In genomic region chr13:110131424-110131823, GRCh38 we compare ENCODE assay signal across 25 cellular contexts.
"Had no signal": no experiment of that assay in that cellular context is flagged by ENCODE, and none has a peak within 500 bp of the region (broad histone marks: within the 10 kb centered on the region; RNA-seq: fewer than 3 reads in every experiment).

No MANE protein-coding gene starts in this region.

- H3K4me3 ChIP-seq: breast epithelium, smooth muscle cell, thyroid gland had no signal

- H3K9me3 Mint-ChIP-seq: activated naive CD4-positive, alpha-beta T cell treated with anti-CD3 and anti-CD28 coated beads, Interleukin-2, amount 50 U/mL, for 24 hours; activated naive CD8-positive, alpha-beta T cell treated with anti-CD3 and anti-CD28 coated beads, Interleukin-2, amount 50 U/mL, for 24 hours; activated T-helper 2 cell treated with anti-CD3 and anti-CD28 coated beads, Interferon-gamma antibody, Interleukin-2, Interleukin-4, amounts not matched to agents 10 μg/mL and 5 μg/mL and 100 μg/mL, durations not matched to agents 14 hours and 24 hours and 36 hours; central memory CD8-positive, alpha-beta T cell; stimulated activated naive CD8-positive, alpha-beta T cell treated with anti-CD3 and anti-CD28 coated beads, Interleukin-15, amount 100 ng/mL, for 72 hours had no signal

- H3K4me1 ChIP-seq: breast epithelium had no signal

- H3K36me3 ChIP-seq: breast epithelium, thyroid gland had no signal

- H3K27me3 Mint-ChIP-seq: central memory CD8-positive, alpha-beta T cell had no signal

- H3K4me3 Mint-ChIP-seq: activated CD4-positive, alpha-beta T cell treated with anti-CD3 and anti-CD28 coated beads for 36 hours; activated CD8-positive, alpha-beta memory T cell treated with anti-CD3 and anti-CD28 coated beads, Interleukin-2, amount 10 ng/mL, durations not matched to agents 7 days and 5 days; activated CD8-positive, alpha-beta T cell treated with anti-CD3 and anti-CD28 coated beads, Interleukin-2, amount 10 ng/mL, durations not matched to agents 7 days and 5 days; activated naive CD4-positive, alpha-beta T cell treated with anti-CD3 and anti-CD28 coated beads, Interleukin-2, amount 50 U/mL, for 24 hours; activated naive CD8-positive, alpha-beta T cell treated with anti-CD3 and anti-CD28 coated beads, Interleukin-2, amount 50 U/mL, for 24 hours; central memory CD8-positive, alpha-beta T cell; naive thymus-derived CD8-positive, alpha-beta T cell; stimulated activated memory B cell treated with anti-CD40 and anti-IgM and Interleukin-4, amounts not matched to agents 10 μg/mL and 1 μg/mL and 100 μg/mL, for 72 hours; stimulated activated naive CD8-positive, alpha-beta T cell treated with anti-CD3 and anti-CD28 coated beads, Interleukin-15, amount 100 ng/mL, for 72 hours had no signal

- ATAC-seq: activated CD4-positive, alpha-beta T cell treated with anti-CD3 and anti-CD28 coated beads for 36 hours; activated CD8-positive, alpha-beta memory T cell treated with anti-CD3 and anti-CD28 coated beads, Interleukin-2, amount 10 ng/mL, durations not matched to agents 7 days and 5 days; activated CD8-positive, alpha-beta T cell treated with anti-CD3 and anti-CD28 coated beads, Interleukin-2, amount 10 ng/mL, durations not matched to agents 7 days and 5 days; activated naive CD8-positive, alpha-beta T cell treated with anti-CD3 and anti-CD28 coated beads, Interleukin-2, amount 50 U/mL, for 24 hours; left cardiac atrium; naive thymus-derived CD8-positive, alpha-beta T cell; stimulated activated memory B cell treated with anti-CD40 and anti-IgM and Interleukin-4, amounts not matched to agents 10 μg/mL and 1 μg/mL and 100 μg/mL, for 72 hours had no signal

- DNase-seq: activated CD4-positive, alpha-beta T cell treated with anti-CD3 and anti-CD28 coated beads for 36 hours; activated CD4-positive, CD25-positive, alpha-beta regulatory T cell; activated CD8-positive, alpha-beta memory T cell treated with anti-CD3 and anti-CD28 coated beads, Interleukin-2, amount 10 ng/mL, durations not matched to agents 7 days and 5 days; activated CD8-positive, alpha-beta T cell treated with anti-CD3 and anti-CD28 coated beads, Interleukin-2, amount 10 ng/mL, durations not matched to agents 7 days and 5 days; activated naive CD8-positive, alpha-beta T cell treated with anti-CD3 and anti-CD28 coated beads, Interleukin-2, amount 50 U/mL, for 24 hours; activated T-cell treated with anti-CD3 and anti-CD28 coated beads, Interleukin-2, amount 50 U/mL, for 48 hours; amygdala; effector memory CD4-positive, alpha-beta T cell; foreskin fibroblast; hippocampal formation; left cardiac atrium; midbrain; naive thymus-derived CD8-positive, alpha-beta T cell; retina; stimulated activated CD4-positive, alpha-beta T cell treated with anti-CD3 and anti-CD28 coated beads, Interleukin-1b, Interleukin-23, amount 100 ng/mL, for 48 hours; stimulated activated CD4-positive, alpha-beta T cell treated with anti-CD3 and anti-CD28 coated beads, Interleukin-4, amount 100 ng/mL, for 4 hours; stimulated activated CD8-positive, alpha-beta memory T cell treated with anti-CD3 and anti-CD28 coated beads, Interleukin-4, amount 100 ng/mL, for 48 hours; stimulated activated naive CD8-positive, alpha-beta T cell treated with anti-CD3 and anti-CD28 coated beads, Interleukin-15, amount 100 ng/mL, for 72 hours; thyroid gland had no signal

- H3K36me3 Mint-ChIP-seq: activated CD8-positive, alpha-beta memory T cell treated with anti-CD3 and anti-CD28 coated beads, Interleukin-2, amount 10 ng/mL, durations not matched to agents 7 days and 5 days; activated naive CD4-positive, alpha-beta T cell treated with anti-CD3 and anti-CD28 coated beads, Interleukin-2, amount 50 U/mL, for 24 hours; naive thymus-derived CD8-positive, alpha-beta T cell; stimulated activated memory B cell treated with anti-CD40 and anti-IgM and Interleukin-4, amounts not matched to agents 10 μg/mL and 1 μg/mL and 100 μg/mL, for 72 hours had no signal

- H3K27ac ChIP-seq: breast epithelium, thyroid gland had no signal

- H3K27me3 ChIP-seq: breast epithelium, thyroid gland had no signal

- H3K27ac Mint-ChIP-seq: activated CD4-positive, alpha-beta T cell treated with anti-CD3 and anti-CD28 coated beads for 36 hours; activated CD8-positive, alpha-beta memory T cell treated with anti-CD3 and anti-CD28 coated beads, Interleukin-2, amount 10 ng/mL, durations not matched to agents 7 days and 5 days; activated CD8-positive, alpha-beta T cell treated with anti-CD3 and anti-CD28 coated beads, Interleukin-2, amount 10 ng/mL, durations not matched to agents 7 days and 5 days; activated naive CD4-positive, alpha-beta T cell treated with anti-CD3 and anti-CD28 coated beads, Interleukin-2, amount 50 U/mL, for 24 hours; activated naive CD8-positive, alpha-beta T cell treated with anti-CD3 and anti-CD28 coated beads, Interleukin-2, amount 50 U/mL, for 24 hours; activated T-helper 2 cell treated with anti-CD3 and anti-CD28 coated beads, Interferon-gamma antibody, Interleukin-2, Interleukin-4, amounts not matched to agents 10 μg/mL and 5 μg/mL and 100 μg/mL, durations not matched to agents 14 hours and 24 hours and 36 hours; naive thymus-derived CD8-positive, alpha-beta T cell; stimulated activated memory B cell treated with anti-CD40 and anti-IgM and Interleukin-4, amounts not matched to agents 10 μg/mL and 1 μg/mL and 100 μg/mL, for 72 hours; stimulated activated naive CD8-positive, alpha-beta T cell treated with anti-CD3 and anti-CD28 coated beads, Interleukin-15, amount 100 ng/mL, for 72 hours had no signal

- H3K4me1 Mint-ChIP-seq: activated CD4-positive, alpha-beta T cell treated with anti-CD3 and anti-CD28 coated beads for 36 hours; activated CD8-positive, alpha-beta memory T cell treated with anti-CD3 and anti-CD28 coated beads, Interleukin-2, amount 10 ng/mL, durations not matched to agents 7 days and 5 days; activated naive CD4-positive, alpha-beta T cell treated with anti-CD3 and anti-CD28 coated beads, Interleukin-2, amount 50 U/mL, for 24 hours; central memory CD8-positive, alpha-beta T cell; stimulated activated memory B cell treated with anti-CD40 and anti-IgM and Interleukin-4, amounts not matched to agents 10 μg/mL and 1 μg/mL and 100 μg/mL, for 72 hours had no signal

- H3K9me3 ChIP-seq: breast epithelium, thyroid gland had no signal
